In the genomic region with DNA sequence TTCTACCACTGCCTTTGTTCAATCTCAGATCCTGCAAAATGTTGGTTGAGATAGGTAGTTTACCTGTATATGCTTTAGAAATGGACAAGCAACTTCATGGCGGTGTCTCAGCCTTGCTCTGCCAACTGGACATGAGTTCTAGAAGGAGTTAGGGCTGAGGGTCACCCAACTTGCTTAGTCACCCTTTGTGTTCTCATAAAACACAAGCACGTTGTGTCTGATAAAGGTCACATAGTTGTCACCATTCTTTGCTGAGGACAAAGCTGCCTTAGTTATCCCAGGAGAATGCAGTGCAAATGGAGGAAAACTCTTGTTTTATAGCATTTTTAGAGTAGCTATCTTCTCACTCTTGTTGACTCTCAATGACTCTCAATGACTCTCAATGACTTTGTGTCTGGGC, we compare ENCODE assay signal across 22 cellular contexts.
"Had no signal": no experiment of that assay in that cellular context is flagged by ENCODE, and none has a peak within 500 bp of the region (broad histone marks: within the 10 kb centered on the region; RNA-seq: fewer than 3 reads in every experiment).

No MANE protein-coding gene starts in this region.

- H3K9me3 ChIP-seq: adrenal gland, esophagus squamous epithelium, gastroesophageal sphincter, neutrophil, sigmoid colon, thyroid gland, upper lobe of right lung had no signal

- H3K9ac ChIP-seq: parathyroid adenoma had no signal

- H3K4me3 ChIP-seq: adrenal gland, esophagus squamous epithelium, gastroesophageal sphincter, left lung, lung, sigmoid colon, thyroid gland, upper lobe of right lung had no signal

- H3K4me1 ChIP-seq: adrenal gland, esophagus squamous epithelium, gastroesophageal sphincter, left lung, parathyroid adenoma, sigmoid colon, thyroid gland, upper lobe of right lung had no signal

- H3K27ac ChIP-seq: adrenal gland, esophagus squamous epithelium, gastroesophageal sphincter, left lung, neutrophil, parathyroid adenoma, sigmoid colon, thyroid gland, upper lobe of right lung had no signal

- H3K27me3 ChIP-seq: adrenal gland, esophagus squamous epithelium, gastroesophageal sphincter, left lung, neutrophil, sigmoid colon, thyroid gland, upper lobe of right lung had no signal

- ATAC-seq: activated T-cell treated with anti-CD3 and anti-CD28 coated beads, Interleukin-2, amount 50 U/mL, for 4 hours; gastroesophageal sphincter; left lung; natural killer cell treated with Interleukin-12 subunit alpha and Interleukin-12 subunit beta and Interleukin-15 and Interleukin-18, amount 100 ng/mL, for 72 hours; stimulated activated naive B cell treated with anti-CD40 and anti-IgM and Interleukin-4, amounts not matched to agents 10 μg/mL and 1 μg/mL and 100 μg/mL, for 72 hours; upper lobe of right lung had no signal

- H3K36me3 ChIP-seq: adrenal gland, esophagus squamous epithelium, gastroesophageal sphincter, left lung, neutrophil, sigmoid colon, thyroid gland, upper lobe of right lung had no signal

- DNase-seq: activated CD4-positive, alpha-beta T cell treated with anti-CD3 and anti-CD28 coated beads for 4 hours; activated CD4-positive, alpha-beta T cell treated with anti-CD3 and anti-CD28 coated beads, Interleukin-2, amount 50 U/mL, for 48 hours; activated CD4-positive, CD25-positive, alpha-beta regulatory T cell; activated CD8-positive, alpha-beta memory T cell treated with anti-CD3 and anti-CD28 coated beads, Interleukin-2, amount 50 U/mL, for 48 hours; activated naive CD4-positive, alpha-beta T cell; activated T-cell treated with anti-CD3 and anti-CD28 coated beads, Interleukin-2, amount 50 U/mL, for 4 hours; adrenal gland; central memory CD4-positive, alpha-beta T cell; esophagus squamous epithelium; left lung; sigmoid colon; stimulated activated CD4-positive, alpha-beta T cell treated with anti-CD3 and anti-CD28 coated beads, Interleukin-2, amount 100 ng/mL, for 48 hours; stimulated activated CD8-positive, alpha-beta memory T cell treated with anti-CD3 and anti-CD28 coated beads, Interleukin-4, amount 100 ng/mL, for 48 hours; stimulated activated naive B cell treated with anti-CD40 and anti-IgM and Interleukin-4, amounts not matched to agents 10 μg/mL and 1 μg/mL and 100 μg/mL, for 72 hours; T1000; thyroid gland; upper lobe of right lung had no signal
